In the genomic region with DNA sequence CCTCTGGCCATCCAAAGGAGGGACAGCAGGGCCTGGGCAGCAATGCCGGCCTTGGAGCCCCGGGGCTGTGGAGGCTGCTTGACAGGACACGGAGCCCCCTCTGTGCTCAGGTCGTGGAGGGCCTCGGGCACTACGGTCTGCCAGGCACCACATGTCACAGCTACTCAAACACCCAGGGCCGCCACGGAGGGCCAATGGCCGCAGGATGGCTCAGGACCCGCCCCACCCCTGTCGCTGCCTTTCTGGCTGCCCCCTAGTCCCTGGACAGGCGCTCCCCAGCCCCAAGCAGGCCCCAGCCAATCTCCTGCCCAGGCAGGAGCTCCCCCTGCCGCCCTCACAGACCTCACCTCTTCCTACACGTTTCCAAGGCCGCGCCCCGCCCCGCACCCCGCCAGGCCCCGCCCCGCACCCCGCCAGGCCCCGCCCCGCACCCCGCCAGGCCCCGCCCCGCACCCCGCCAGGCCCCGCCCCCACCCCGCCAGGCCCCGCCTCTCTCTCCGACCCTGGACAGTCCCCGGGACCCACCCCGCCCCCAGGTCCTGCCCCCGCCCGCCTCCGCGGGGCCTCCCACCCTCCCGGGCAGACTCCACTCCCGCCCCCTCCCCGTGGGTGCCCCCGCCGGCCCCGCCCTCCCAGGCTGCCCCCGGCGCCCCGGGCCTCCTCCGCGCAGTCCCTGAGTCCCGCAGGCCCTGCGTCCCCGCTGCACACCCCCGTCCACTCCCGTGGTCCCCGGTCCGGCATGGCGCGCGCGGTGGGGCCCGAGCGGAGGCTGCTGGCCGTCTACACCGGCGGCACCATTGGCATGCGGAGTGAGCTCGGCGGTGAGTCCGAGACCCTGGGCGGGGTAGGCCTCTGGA, we compare ENCODE assay signal across 9 cellular contexts. TPM values are rescaled to one million over a fixed set of nuclear protein-coding genes. Genes with fewer than 3 reads are reported as not detected.
DNase-seq lines count a peak whose midpoint lies in the region; ATAC-seq and TF ChIP-seq lines count a peak whose summit lies in the region.
"Had no signal": no experiment of that assay in that cellular context is flagged by ENCODE, and none has a peak within 500 bp of the region (broad histone marks: within the 10 kb centered on the region; RNA-seq: fewer than 3 reads in every experiment).

A gene (plus strand): TSS at position 669 of the 857 bp plus-strand sequence. CDS start 71 bp downstream, at position 740.

- H3K4me1 ChIP-seq in stomach = peaks cover 20 to 73% (median 66%) of the 10 kb centered on the region in 4 donors

- no peaks in the 10 kb centered on the region for H3K36me3 Mint-ChIP-seq in activated CD4-positive, alpha-beta T cell treated with anti-CD3 and anti-CD28 coated beads, Interleukin-2, amount 10 ng/mL, durations not matched to agents 7 days and 5 days (ENCODE audit: low read depth)

- H3K27ac ChIP-seq in stomach = no peak within 1 kb of the TSS

- no peaks in the 10 kb centered on the region for H3K9me3 ChIP-seq in stomach

- no peak for TF ChIP-seq EP300 in stomach (IDR thresholded peaks at IDR 0.05)

- H3K27me3 ChIP-seq in stomach = peaks cover 0 to 48% (median 17%) of the 10 kb centered on the region in 3 donors

- peak; percentile 32 for DNase-seq in activated CD4-positive, alpha-beta T cell treated with anti-CD3 and anti-CD28 coated beads for 48 hours
- DNase-seq in activated CD4-positive, alpha-beta T cell treated with anti-CD3 and anti-CD28 coated beads, Interleukin-2, amount 10 ng/mL, durations not matched to agents 7 days and 5 days = no peak
- peak; percentile 17 for DNase-seq in activated naive CD4-positive, alpha-beta T cell treated with anti-CD3 and anti-CD28 coated beads, Interleukin-2, amount 50 U/mL, for 16 hours
- DNase-seq in iPS-NIHi7 (ENCODE audit: extremely low spot score) = peak; percentile 95
- peak; percentile 55 for DNase-seq in stomach
- no peak for DNase-seq in NCI-H1436 (lab: John Stamatoyannopoulos, UW)
- DNase-seq: NCI-H2081 had no signal

- no peak for TF ChIP-seq POLR2A in stomach (IDR thresholded peaks at IDR 0.05)

- no peak within 1 kb of the TSS for H3K27ac Mint-ChIP-seq in activated CD4-positive, alpha-beta T cell treated with anti-CD3 and anti-CD28 coated beads, Interleukin-2, amount 10 ng/mL, durations not matched to agents 7 days and 5 days

- H3K4me3 Mint-ChIP-seq in activated CD4-positive, alpha-beta T cell treated with anti-CD3 and anti-CD28 coated beads, Interleukin-2, amount 10 ng/mL, durations not matched to agents 7 days and 5 days = no peak within 1 kb of the TSS

- no peaks in the 10 kb centered on the region for H3K9me3 Mint-ChIP-seq in activated CD4-positive, alpha-beta T cell treated with anti-CD3 and anti-CD28 coated beads, Interleukin-2, amount 10 ng/mL, durations not matched to agents 7 days and 5 days

- ATAC-seq in GM21367 (IDR thresholded peaks at IDR 0.05; ENCODE audit: unreplicated experiment) (no peak), HG03521 (IDR thresholded peaks at IDR 0.05; ENCODE audit: unreplicated experiment) (no peak)

- no peaks in the 10 kb centered on the region for H3K4me1 Mint-ChIP-seq in activated CD4-positive, alpha-beta T cell treated with anti-CD3 and anti-CD28 coated beads, Interleukin-2, amount 10 ng/mL, durations not matched to agents 7 days and 5 days

- no peak for TF ChIP-seq CTCF in stomach (IDR thresholded peaks at IDR 0.05)

- CTCF ChIA-PET in activated CD4-positive, alpha-beta T cell treated with anti-CD3 and anti-CD28 coated beads, Interleukin-2, amount 10 ng/mL, durations not matched to agents 7 days and 5 days (lab: Charles Lee) = no interaction called here

- POLR2A ChIA-PET in activated CD4-positive, alpha-beta T cell treated with anti-CD3 and anti-CD28 coated beads, Interleukin-2, amount 10 ng/mL, durations not matched to agents 7 days and 5 days (lab: Charles Lee) = no interaction called here

- H3K27me3 Mint-ChIP-seq in activated CD4-positive, alpha-beta T cell treated with anti-CD3 and anti-CD28 coated beads, Interleukin-2, amount 10 ng/mL, durations not matched to agents 7 days and 5 days = peaks cover 7% of the 10 kb centered on the region

- H3K36me3 ChIP-seq in stomach = no peaks in the 10 kb centered on the region

- intact Hi-C loops in stomach (cut with DNase I; ENCODE audit: low total_unique reads) = no loop called here

- peak within 1 kb of the TSS; percentile 15 to 38 (median 29) for H3K4me3 ChIP-seq in stomach

- 10 to 34% (median 17%) methylated on average over 10 to 70 of the region's 70 CpGs for WGBS in stomach, 5 donors

RNA-seq across cellular contexts. Expression of the gene that starts here (rescaled TPM):
- total RNA-seq in activated CD4-positive, alpha-beta T cell treated with anti-CD3 and anti-CD28 coated beads, Interleukin-2, amount 10 ng/mL, durations not matched to agents 7 days and 5 days = not detected
- total RNA-seq in stomach = 10 to 100 TPM in 1 of 5 donors, 1 to 10 TPM in 2, under 1 TPM in 1, not detected in 1; 0.58 to 10.7 (median 5.3) TPM
- polyA plus RNA-seq in stomach = 1 to 10 TPM in 2 of 3 donors, under 1 TPM in 1; 0.12 to 5.5 (median 4.4) TPM

Comparison
In these comparisons a context has a peak if more than half of its experiments do, and no peak if none do; other contexts are left out.
1. DNase-seq: peak in activated CD4-positive, alpha-beta T cell treated with anti-CD3 and anti-CD28 coated beads for 48 hours (single experiment), activated naive CD4-positive, alpha-beta T cell treated with anti-CD3 and anti-CD28 coated beads, Interleukin-2, amount 50 U/mL, for 16 hours (single experiment), iPS-NIHi7 (single experiment) and stomach (single experiment); none in activated CD4-positive, alpha-beta T cell treated with anti-CD3 and anti-CD28 coated beads, Interleukin-2, amount 10 ng/mL, durations not matched to agents 7 days and 5 days (single experiment) and NCI-H1436 (single experiment).